In genomic region chr4:127055349-127055748, GRCh38 we compare ENCODE assay signal across 16 cellular contexts.
DNase-seq lines count a peak whose midpoint lies in the region; ATAC-seq and TF ChIP-seq lines count a peak whose summit lies in the region.
"Had no signal": no experiment of that assay in that cellular context is flagged by ENCODE, and none has a peak within 500 bp of the region (broad histone marks: within the 10 kb centered on the region; RNA-seq: fewer than 3 reads in every experiment).

No MANE protein-coding gene starts in this region.

- intact Hi-C loops in mammary epithelial cell (cut with micrococcal nuclease) = no loop called here
- intact Hi-C loops in lower leg skin (cut with DNase I; ENCODE audit: low total_unique reads) = no loop called here

- H3K27me3 ChIP-seq in mammary epithelial cell (ENCODE audit: insufficient read depth, low read length) = no peaks in the 10 kb centered on the region
- H3K27me3 ChIP-seq: BLaER1, gastrocnemius medialis, neutrophil had no signal

- in situ Hi-C loops in mammary epithelial cell (cut with MboI; ENCODE audit: low sequenced_read_pairs in 2 of 2) = no loop called here

- no peaks in the 10 kb centered on the region for H4K20me1 ChIP-seq in mammary epithelial cell (ENCODE audit: insufficient read depth, low read length)
- H4K20me1 ChIP-seq: BLaER1 had no signal

- 0% methylated on average over 1 of the region's 1 CpG for WGBS in mammary epithelial cell (ENCODE audit: low coverage, missing lambda C conversion rate)
- 14 to 54% methylated on average over 1 of the region's 1 CpG for WGBS in lower leg skin, 2 donors

- no peak overlapping the region for H3K4me3 ChIP-seq in mammary epithelial cell (replicated peaks in 1 of 3; ENCODE audit: insufficient read depth in 1 of 3, low read depth in 2 of 3, low read length in 3 of 3)
- H3K4me3 ChIP-seq in lower leg skin (ENCODE audit: low read depth, poor library complexity, severe bottlenecking) = no peak overlapping the region
- H3K4me3 ChIP-seq: BLaER1, gastrocnemius medialis had no signal

- BruUV-seq in mammary epithelial cell (replicated peaks; lab: Mats Ljungman, UMichigan) = no TSS peak

- no peak overlapping the region for H3K9ac ChIP-seq in mammary epithelial cell (ENCODE audit: insufficient read depth, low read length)
- H3K9ac ChIP-seq: BLaER1 had no signal

- ATAC-seq in GM21367 (IDR thresholded peaks at IDR 0.05; ENCODE audit: unreplicated experiment) = no peak
- ATAC-seq: gastrocnemius medialis; left ventricle myocardium superior; stimulated activated memory B cell treated with anti-CD40 and anti-IgM and Interleukin-4, amounts not matched to agents 10 μg/mL and 1 μg/mL and 100 μg/mL, for 72 hours had no signal

- no peaks in the 10 kb centered on the region for H3K79me2 ChIP-seq in mammary epithelial cell (ENCODE audit: insufficient read depth, low read length)

- no peaks in the 10 kb centered on the region for H3K36me3 ChIP-seq in mammary epithelial cell (ENCODE audit: insufficient read depth, low read length)
- H3K36me3 ChIP-seq: BLaER1, gastrocnemius medialis, neutrophil had no signal

- no peak overlapping the region for H3K4me2 ChIP-seq in mammary epithelial cell (ENCODE audit: insufficient read depth, low read depth, low read length)
- H3K4me2 ChIP-seq: BLaER1 had no signal

- peaks cover 14% of the 10 kb centered on the region for H3K4me1 ChIP-seq in mammary epithelial cell (ENCODE audit: insufficient read depth, low read length)
- H3K4me1 ChIP-seq: BLaER1, gastrocnemius medialis had no signal

- DNase-seq in COR-L47 (lab: John Stamatoyannopoulos, UW) (peak; percentile 63), NCI-H1694 treated with DMSO at 0.1 percent for 48 hours (lab: John Stamatoyannopoulos, UW) (peak; percentile 9), mammary epithelial cell (peak; percentile 65), iPS-NIHi11 (ENCODE audit: low spot score) (peak; percentile 21), lower leg skin (ENCODE audit: low spot score in 2 of 2) (no peak)
- DNase-seq in stimulated activated CD8-positive, alpha-beta memory T cell treated with anti-CD3 and anti-CD28 coated beads, Interleukin-4, amount 100 ng/mL, for 48 hours = no peak
- DNase-seq in activated CD4-positive, alpha-beta T cell treated with anti-CD3 and anti-CD28 coated beads, Interleukin-2, amount 50 U/mL, for 4 hours = no peak
- DNase-seq: activated CD4-positive, alpha-beta T cell treated with anti-CD3 and anti-CD28 coated beads, Interleukin-2, amount 50 U/mL, for 48 hours; activated gamma-delta T cell; gastrocnemius medialis; left ventricle myocardium superior; NCI-H1436 treated with DMSO at 0.1 percent for 48 hours had no signal

- TF ChIP-seq CTCF in mammary epithelial cell (conservative IDR thresholded peaks at IDR 0.05 in 1 of 2, IDR thresholded peaks at IDR 0.05 in 1 of 2; ENCODE audit: extremely low read depth in 1 of 2, insufficient read depth in 1 of 2, low read depth in 1 of 2, low read length in 2 of 2) (no peak), lower leg skin (IDR thresholded peaks at IDR 0.05) (no peak)

- dilution Hi-C loops in mammary epithelial cell (cut with HindIII; ENCODE audit: low sequenced_read_pairs) = no loop called here

- H2AFZ ChIP-seq in mammary epithelial cell (ENCODE audit: low read depth, low read length) = peak overlapping the region; percentile 37

- CTCF ChIA-PET in mammary epithelial cell (lab: Charles Lee; ENCODE audit: low non-redundant PET) = no interaction called here

- TF ChIP-seq POLR2A in lower leg skin (IDR thresholded peaks at IDR 0.05) = no peak

- no peaks in the 10 kb centered on the region for H3K9me3 ChIP-seq in mammary epithelial cell (replicated peaks; ENCODE audit: insufficient read depth, low read length)
- H3K9me3 ChIP-seq: gastrocnemius medialis, neutrophil had no signal

- H3K27ac ChIP-seq in mammary epithelial cell (ENCODE audit: insufficient read depth, low read depth, low read length) = no peak overlapping the region
- H3K27ac ChIP-seq: BLaER1, gastrocnemius medialis, neutrophil had no signal

Comparison
In these comparisons a context has a peak if more than half of its experiments do, and no peak if none do; other contexts are left out.
1. DNase-seq: peak in COR-L47 (single experiment), NCI-H1694 treated with DMSO at 0.1 percent for 48 hours (single experiment), mammary epithelial cell (single experiment) and iPS-NIHi11 (single experiment); none in stimulated activated CD8-positive, alpha-beta memory T cell treated with anti-CD3 and anti-CD28 coated beads, Interleukin-4, amount 100 ng/mL, for 48 hours (single experiment), lower leg skin (0 of 2) and activated CD4-positive, alpha-beta T cell treated with anti-CD3 and anti-CD28 coated beads, Interleukin-2, amount 50 U/mL, for 4 hours (0 of 2).